ENCODE assay signal across 25 cellular contexts in genomic region chr3:169710619-169711018, GRCh38. TPM values are rescaled to one million over a fixed set of nuclear protein-coding genes. Genes with fewer than 3 reads are reported as not detected.
"Had no signal": no experiment of that assay in that cellular context is flagged by ENCODE, and none has a peak within 500 bp of the region (broad histone marks: within the 10 kb centered on the region; RNA-seq: fewer than 3 reads in every experiment).

No MANE protein-coding gene starts in this region.

- H3K9me3 ChIP-seq: ascending aorta had no signal

- H3K36me3 ChIP-seq: ascending aorta, brain microvascular endothelial cell had no signal

- DNase-seq: activated B cell treated with CpG ODN at 0.5 μM for 24 hours; activated CD4-positive, alpha-beta T cell treated with anti-CD3 and anti-CD28 coated beads for 1 hour; activated CD4-positive, alpha-beta T cell treated with anti-CD3 and anti-CD28 coated beads, Interleukin-2, amount 10 ng/mL, durations not matched to agents 24 days and 14 days; activated CD4-positive, alpha-beta T cell treated with anti-CD3 and anti-CD28 coated beads, Interleukin-2, amount 50 U/mL, for 48 hours; activated CD8-positive, alpha-beta memory T cell treated with anti-CD3 and anti-CD28 coated beads, Interleukin-2, amount 10 ng/mL, durations not matched to agents 7 days and 5 days; activated effector memory CD4-positive, alpha-beta T cell treated with Interleukin-2 at 50 U/mL for 16 hours; activated naive CD4-positive, alpha-beta T cell treated with Interleukin-2 at 50 U/mL for 16 hours; activated naive CD8-positive, alpha-beta T cell treated with anti-CD3 and anti-CD28 coated beads, Interleukin-2, amount 50 U/mL, for 24 hours; activated T-cell treated with anti-CD3 and anti-CD28 coated beads, Interleukin-2, amount 50 U/mL, for 24 hours; amniotic stem cell; brain microvascular endothelial cell; central memory CD4-positive, alpha-beta T cell; Karpas-422; NCI-H1105 treated with DMSO at 0.1 percent for 48 hours; NCI-H1436 treated with DMSO at 0.1 percent for 48 hours; NCI-H187; NCI-H2081; NCI-H524; SIG-M5; T-helper 17 cell; T-helper 9 cell had no signal

- ATAC-seq: activated CD8-positive, alpha-beta memory T cell treated with anti-CD3 and anti-CD28 coated beads, Interleukin-2, amount 10 ng/mL, durations not matched to agents 7 days and 5 days; activated naive CD4-positive, alpha-beta T cell treated with anti-CD3 and anti-CD28 coated beads, Interleukin-2, amount 50 U/mL, for 72 hours; activated naive CD8-positive, alpha-beta T cell treated with anti-CD3 and anti-CD28 coated beads, Interleukin-2, amount 50 U/mL, for 24 hours; T-helper 17 cell had no signal

- H3K27ac ChIP-seq: ascending aorta, brain microvascular endothelial cell had no signal

- FAIRE-seq: TTC549 had no signal

- H3K4me3 ChIP-seq: ascending aorta had no signal

- H3K27me3 ChIP-seq: ascending aorta, brain microvascular endothelial cell had no signal

- H3K4me1 ChIP-seq: ascending aorta had no signal

RNA-seq across cellular contexts. Expression of gene MECOM, which starts 47.1 kb away (rescaled TPM):
- total RNA-seq: activated CD4-positive, alpha-beta T cell treated with anti-CD3 and anti-CD28 coated beads, Interleukin-2, amount 10 ng/mL, durations not matched to agents 24 days and 14 days; activated CD8-positive, alpha-beta memory T cell treated with anti-CD3 and anti-CD28 coated beads, Interleukin-2, amount 10 ng/mL, durations not matched to agents 7 days and 5 days; activated naive CD4-positive, alpha-beta T cell treated with anti-CD3 and anti-CD28 coated beads, Interleukin-2, amount 50 U/mL, for 72 hours; activated T-helper 1 cell treated with anti-CD3 and anti-CD28 coated beads, Interleukin-12 subunit alpha, Interleukin-12 subunit beta, Interleukin-2, Interleukin-4 antibody, amounts not matched to agents 30 ng/mL and 10 ng/mL and 1 ng/mL, durations not matched to agents 14 hours and 24 hours and 36 hours had no signal

RNA-seq across cellular contexts. Expression of gene TERC, which starts 54.2 kb away (rescaled TPM):
- total RNA-seq: activated CD4-positive, alpha-beta T cell treated with anti-CD3 and anti-CD28 coated beads, Interleukin-2, amount 10 ng/mL, durations not matched to agents 24 days and 14 days had no signal

RNA-seq across cellular contexts. Expression of gene ACTRT3, which starts 58.7 kb away (rescaled TPM):
- total RNA-seq: T-helper 17 cell had no signal
